Comparison of ENCODE assay signal across 23 cellular contexts in genomic region chr3:146827836-146828235, GRCh38.
DNase-seq lines count a peak whose midpoint lies in the region; ATAC-seq and TF ChIP-seq lines count a peak whose summit lies in the region.
"Had no signal": no experiment of that assay in that cellular context is flagged by ENCODE, and none has a peak within 500 bp of the region (broad histone marks: within the 10 kb centered on the region; RNA-seq: fewer than 3 reads in every experiment).

No MANE protein-coding gene starts in this region.

- WGBS in heart left ventricle, 4 donors, result 3 to 11% (median 9%) methylated on average over 1 of the region's 1 CpG

- TF ChIP-seq RAD21 in HCT116 (IDR thresholded peaks at IDR 0.05; ENCODE audit: low read depth), result no peak

- no peak for TF ChIP-seq CTCF in HCT116 (IDR thresholded peaks at IDR 0.05 in 2 of 3, conservative IDR thresholded peaks at IDR 0.05 in 1 of 3; ENCODE audit: borderline replicate concordance in 1 of 3, insufficient read depth in 1 of 3, low read depth in 2 of 3, low read length in 2 of 3)
- TF ChIP-seq CTCF in mesothelial cell of epicardium (IDR thresholded peaks at IDR 0.05; ENCODE audit: unreplicated experiment), result no peak
- no peak for TF ChIP-seq CTCF in heart left ventricle (IDR thresholded peaks at IDR 0.05)
- no peak for TF ChIP-seq CTCF in A673 (conservative IDR thresholded peaks at IDR 0.05; ENCODE audit: low read depth, low read length)
- no peak for TF ChIP-seq CTCF in omental fat pad (IDR thresholded peaks at IDR 0.05)

- H3K27ac ChIP-seq in HCT116 (ENCODE audit: low read depth, low read length) (no peak overlapping the region), heart left ventricle (no peak overlapping the region), A673 (ENCODE audit: low read depth, low read length, poor library complexity, severe bottlenecking) (no peak overlapping the region)
- H3K27ac ChIP-seq: 22Rv1, A549, BLaER1 had no signal

- CTCF ChIA-PET in HCT116 (lab: Charles Lee) (interaction anchor here (1.5 kb wide), 1 partner anchor 11 kb away, joined by 4 read pairs; no protein-coding TSS in a partner anchor), A673 (lab: Charles Lee) (no interaction called here)

- H3K9me2 ChIP-seq in HCT116 (ENCODE audit: insufficient read depth), result no peaks in the 10 kb centered on the region

- H3K9ac ChIP-seq in HCT116 (ENCODE audit: low read length), result no peak overlapping the region
- H3K9ac ChIP-seq in adipocyte (ENCODE audit: low read length), result no peak overlapping the region
- H3K9ac ChIP-seq: BLaER1 had no signal

- H3K4me1 ChIP-seq in HCT116 (ENCODE audit: control insufficient read depth in 1 of 2, insufficient read depth in 2 of 2, low read length in 2 of 2), result no peaks in the 10 kb centered on the region
- H3K4me1 ChIP-seq in adipocyte (ENCODE audit: control insufficient read depth, insufficient read depth, low read length), result no peaks in the 10 kb centered on the region
- peaks cover 0 to 8% (median 0%) of the 10 kb centered on the region in 12 donors for H3K4me1 ChIP-seq in heart left ventricle
- H3K4me1 ChIP-seq in A673 (ENCODE audit: insufficient read depth, low read length, poor library complexity, severe bottlenecking), result no peaks in the 10 kb centered on the region
- H3K4me1 ChIP-seq: A549, BE2C, BLaER1, Caco-2 had no signal

- peak overlapping the region; percentile 79 for H2AFZ ChIP-seq in HCT116 (ENCODE audit: low read depth, low read length, poor library complexity, severe bottlenecking)

- H3K27me3 ChIP-seq in HCT116 (ENCODE audit: insufficient read depth, low read length) (no peaks in the 10 kb centered on the region), adipocyte (replicated peaks; ENCODE audit: control insufficient read depth, insufficient read depth, low read length) (no peaks in the 10 kb centered on the region), heart left ventricle (no peaks in the 10 kb centered on the region), A673 (replicated peaks; ENCODE audit: insufficient read depth, low read depth, low read length, poor library complexity) (no peaks in the 10 kb centered on the region)
- H3K27me3 ChIP-seq: BE2C, BLaER1 had no signal

- H3K4me2 ChIP-seq in HCT116 (ENCODE audit: low read length), result no peak overlapping the region
- H3K4me2 ChIP-seq: A549, BLaER1 had no signal

- BruUV-seq in HCT116 (replicated peaks; lab: Mats Ljungman, UMichigan), result no TSS peak
- BruUV-seq in A673 (replicated peaks; lab: Mats Ljungman, UMichigan), result no TSS peak

- no peaks in the 10 kb centered on the region for H3K27me3 Mint-ChIP-seq in mesothelial cell of epicardium (ENCODE audit: low read depth)
- H3K27me3 Mint-ChIP-seq: CD4-positive, alpha-beta memory T cell; CD4-positive, CD25-positive, alpha-beta regulatory T cell had no signal

- intact Hi-C loops in HCT116 (cut with micrococcal nuclease), result loop anchor here (1.0 kb wide), 1 partner anchor 33 kb away; no protein-coding TSS in a partner anchor
- intact Hi-C loops in heart left ventricle (cut with DNase I), result no loop called here
- intact Hi-C loops in A673 (cut with micrococcal nuclease; ENCODE audit: unreplicated experiment), result no loop called here

- H3K4me1 Mint-ChIP-seq in mesothelial cell of epicardium, result peaks cover 10% of the 10 kb centered on the region
- H3K4me1 Mint-ChIP-seq: CD14-positive monocyte; CD4-positive, alpha-beta memory T cell; CD4-positive, CD25-positive, alpha-beta regulatory T cell had no signal

- H3K79me2 ChIP-seq in HCT116 (ENCODE audit: insufficient read depth, low read length), result no peaks in the 10 kb centered on the region

- H3K27ac Mint-ChIP-seq in mesothelial cell of epicardium, result peak overlapping the region; percentile 17
- H3K27ac Mint-ChIP-seq: CD14-positive monocyte; CD4-positive, alpha-beta memory T cell; CD4-positive, CD25-positive, alpha-beta regulatory T cell had no signal

- no peaks in the 10 kb centered on the region for H4K20me1 ChIP-seq in HCT116 (ENCODE audit: insufficient read depth)
- H4K20me1 ChIP-seq: BLaER1 had no signal

- H3K36me3 Mint-ChIP-seq in mesothelial cell of epicardium, result no peaks in the 10 kb centered on the region
- H3K36me3 Mint-ChIP-seq: CD14-positive monocyte; CD4-positive, alpha-beta memory T cell; CD4-positive, CD25-positive, alpha-beta regulatory T cell had no signal

- ATAC-seq in HCT116 (no peak), heart left ventricle (no peak), omental fat pad (ENCODE audit: low FRiP score) (no peak)
- ATAC-seq: A549, GM12878 had no signal

- H3K4me3 ChIP-seq in HCT116 (replicated peaks in 1 of 2; ENCODE audit: low read depth in 1 of 2, low read length in 2 of 2) (no peak overlapping the region), adipocyte (ENCODE audit: low read length) (no peak overlapping the region), heart left ventricle (no peak overlapping the region), A673 (ENCODE audit: low read depth, low read length, poor library complexity, severe bottlenecking) (no peak overlapping the region)
- H3K4me3 ChIP-seq: A549, BLaER1, GM12878 had no signal

- RAD21 ChIA-PET in HCT116 (lab: Charles Lee; ENCODE audit: low non-redundant PET in 1 of 2, low total read pairs in 2 of 2, uncharacterized antibody in 2 of 2, unreplicated experiment in 2 of 2), result no interaction called here

- DNase-seq in EH (ENCODE audit: low read depth), result peak; percentile 27
- DNase-seq in HCT116 (ENCODE audit: low read depth, low spot score), result no peak
- peak; percentile 63 for DNase-seq in adipocyte (ENCODE audit: low read depth)
- DNase-seq in mesothelial cell of epicardium (ENCODE audit: low spot score in 2 of 2, unreplicated experiment in 2 of 2), result no peak
- DNase-seq in stimulated activated naive CD4-positive, alpha-beta T cell treated with Interleukin-2 at 50 U/mL for 16 hours (lab: John Stamatoyannopoulos, UW), result no peak
- DNase-seq in heart left ventricle, result no peak
- DNase-seq in A673 (ENCODE audit: low spot score), result no peak
- DNase-seq in omental fat pad (ENCODE audit: low spot score), result no peak
- DNase-seq: ACHN; BE2C; C1 segment of cervical spinal cord; Caco-2; Calu3; CD4-positive, alpha-beta memory T cell; CD4-positive, CD25-positive, alpha-beta regulatory T cell; DMS79 treated with DMSO at 0.1 percent for 48 hours; EL; GDM1 had no signal

- H3K9me3 Mint-ChIP-seq in mesothelial cell of epicardium, result no peaks in the 10 kb centered on the region

- no peak for TF ChIP-seq POLR2A in HCT116 (IDR thresholded peaks at IDR 0.05; ENCODE audit: borderline replicate concordance, extremely low read depth, insufficient read depth, insufficient read length)
- TF ChIP-seq POLR2A in heart left ventricle (IDR thresholded peaks at IDR 0.05), result no peak

- H3K9me3 ChIP-seq in HCT116 (ENCODE audit: control insufficient read depth in 1 of 2, insufficient read depth in 1 of 2, low read depth in 1 of 2, low read length in 2 of 2) (no peaks in the 10 kb centered on the region), adipocyte (ENCODE audit: control insufficient read depth, low read length) (no peaks in the 10 kb centered on the region), heart left ventricle (no peaks in the 10 kb centered on the region), A673 (ENCODE audit: low read depth, low read length, poor library complexity, severe bottlenecking) (no peaks in the 10 kb centered on the region)
- H3K9me3 ChIP-seq: A549, BE2C, BLaER1, Caco-2 had no signal

- H3K4me3 Mint-ChIP-seq in mesothelial cell of epicardium, result no peak overlapping the region
- H3K4me3 Mint-ChIP-seq: CD14-positive monocyte; CD4-positive, alpha-beta memory T cell; CD4-positive, CD25-positive, alpha-beta regulatory T cell had no signal

- H3K36me3 ChIP-seq in HCT116 (ENCODE audit: control insufficient read depth in 1 of 2, insufficient read depth in 2 of 2, low read length in 2 of 2) (no peaks in the 10 kb centered on the region), adipocyte (ENCODE audit: control insufficient read depth, insufficient read depth, low read length, severe bottlenecking) (no peaks in the 10 kb centered on the region), heart left ventricle (no peaks in the 10 kb centered on the region), A673 (ENCODE audit: insufficient read depth, low read length, poor library complexity, severe bottlenecking) (no peaks in the 10 kb centered on the region)
- H3K36me3 ChIP-seq: BE2C, BLaER1 had no signal

- POLR2A ChIA-PET in HCT116 (lab: Charles Lee) (no interaction called here), A673 (lab: Charles Lee; ENCODE audit: low non-redundant PET) (no interaction called here)

TF ChIP-seq in HCT116, 20 proteins besides CTCF, POLR2A, EP300 and RAD21 (continues in another document):
- TF ChIP-seq TCF7L2 (IDR thresholded peaks at IDR 0.05; ENCODE audit: borderline replicate concordance, extremely low read depth, insufficient read depth, insufficient read length) (no peak), SRF (IDR thresholded peaks at IDR 0.05; ENCODE audit: low read depth) (no peak), ATF3 (IDR thresholded peaks at IDR 0.05) (no peak), FOSL1 (IDR thresholded peaks at IDR 0.05; ENCODE audit: low read depth) (no peak), CEBPB (IDR thresholded peaks at IDR 0.05; ENCODE audit: low read depth) (no peak), ZNF274 (IDR thresholded peaks at IDR 0.05; ENCODE audit: low read depth, low read length) (no peak), EZH2phosphoT487 (IDR thresholded peaks at IDR 0.05; ENCODE audit: borderline replicate concordance) (no peak), MAX (IDR thresholded peaks at IDR 0.05) (no peak), ZFX (IDR thresholded peaks at IDR 0.05) (no peak)

Comparison
In these comparisons a context has a peak if more than half of its experiments do, and no peak if none do; other contexts are left out.
1. DNase-seq: peak in EH (single experiment) and adipocyte (single experiment); none in HCT116 (single experiment), mesothelial cell of epicardium (0 of 2), stimulated activated naive CD4-positive, alpha-beta T cell treated with Interleukin-2 at 50 U/mL for 16 hours (single experiment), heart left ventricle (0 of 5), A673 (single experiment) and omental fat pad (single experiment).